Comparison of ENCODE assay signal across 34 cellular contexts in the genomic region with DNA sequence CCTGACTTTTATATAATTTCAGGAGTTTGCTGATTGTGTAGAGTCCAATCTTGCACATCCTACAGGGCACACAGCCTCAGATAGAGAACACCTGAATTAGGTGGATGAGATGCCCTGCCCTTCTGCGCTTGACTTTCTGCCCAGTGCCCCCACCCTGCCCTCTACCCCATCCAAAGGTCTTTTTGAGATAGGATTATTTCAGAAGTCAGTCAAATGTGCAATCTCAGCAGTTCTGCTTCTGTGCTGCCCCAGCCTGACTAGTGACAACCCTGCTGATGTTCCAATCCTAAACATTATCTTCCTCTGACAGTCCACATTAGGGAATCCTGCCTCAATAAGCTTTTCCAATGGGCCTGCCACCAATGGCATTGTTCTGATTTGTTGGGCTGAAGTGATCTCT.
"Had no signal": no experiment of that assay in that cellular context is flagged by ENCODE, and none has a peak within 500 bp of the region (broad histone marks: within the 10 kb centered on the region; RNA-seq: fewer than 3 reads in every experiment).

No MANE protein-coding gene starts in this region.

- H3K4me3 Mint-ChIP-seq: activated B cell treated with CpG ODN at 0.5 μM for 24 hours; activated CD8-positive, alpha-beta T cell treated with anti-CD3 and anti-CD28 coated beads for 36 hours; activated naive CD4-positive, alpha-beta T cell treated with anti-CD3 and anti-CD28 coated beads for 36 hours; activated naive CD4-positive, alpha-beta T cell treated with anti-CD3 and anti-CD28 coated beads, Interleukin-2, amount 50 U/mL, for 24 hours; activated naive CD8-positive, alpha-beta T cell treated with anti-CD3 and anti-CD28 coated beads for 36 hours; activated naive CD8-positive, alpha-beta T cell treated with anti-CD3 and anti-CD28 coated beads, Interleukin-2, amount 50 U/mL, for 24 hours; activated T-cell treated with anti-CD3 and anti-CD28 coated beads, Interleukin-2, amount 50 U/mL, for 4 hours; activated T-helper 1 cell treated with anti-CD3 and anti-CD28 coated beads, Interleukin-12 subunit alpha, Interleukin-12 subunit beta, Interleukin-2, Interleukin-4 antibody, amounts not matched to agents 30 ng/mL and 10 ng/mL and 1 ng/mL, durations not matched to agents 14 hours and 24 hours and 36 hours; T-cell; T-helper 1 cell treated with Interleukin-12 subunit alpha and Interleukin-12 subunit beta and Interleukin-4 antibody, amounts not matched to agents 30 μg/mL and 1 μg/mL, for 36 hours; T-helper 2 cell treated with Interferon-gamma antibody and Interleukin-4, amounts not matched to agents 5 μg/mL and 100 μg/mL, for 36 hours had no signal

- ATAC-seq: activated CD4-positive, CD25-positive, alpha-beta regulatory T cell treated with anti-CD3 and anti-CD28 coated beads, Interleukin-2, amount 50 U/mL, for 24 hours; activated CD8-positive, alpha-beta T cell treated with anti-CD3 and anti-CD28 coated beads for 36 hours; activated naive CD8-positive, alpha-beta T cell treated with anti-CD3 and anti-CD28 coated beads, Interleukin-2, amount 50 U/mL, for 24 hours; activated T-cell treated with anti-CD3 and anti-CD28 coated beads, Interleukin-2, amount 50 U/mL, for 4 hours; body of pancreas; gastroesophageal sphincter; T-cell had no signal

- H3K4me1 ChIP-seq: adrenal gland, body of pancreas, colonic mucosa, esophagus squamous epithelium, gastroesophageal sphincter had no signal

- DNase-seq: activated B cell treated with CpG ODN at 0.5 μM for 24 hours; activated CD4-positive, alpha-beta T cell treated with anti-CD3 and anti-CD28 coated beads for 48 hours; activated CD4-positive, alpha-beta T cell treated with anti-CD3 and anti-CD28 coated beads, Interleukin-2, amount 50 U/mL, for 1 hour; activated CD4-positive, alpha-beta T cell treated with anti-CD3 and anti-CD28 coated beads, Interleukin-2, amount 50 U/mL, for 48 hours; activated CD8-positive, alpha-beta memory T cell treated with anti-CD3 and anti-CD28 coated beads for 24 hours; activated CD8-positive, alpha-beta T cell treated with anti-CD3 and anti-CD28 coated beads for 36 hours; activated effector memory CD4-positive, alpha-beta T cell treated with anti-CD3 and anti-CD28 coated beads, Interleukin-2, amount 50 U/mL, for 16 hours; activated naive CD4-positive, alpha-beta T cell treated with anti-CD3 and anti-CD28 coated beads for 36 hours; activated naive CD8-positive, alpha-beta T cell treated with anti-CD3 and anti-CD28 coated beads for 36 hours; activated naive CD8-positive, alpha-beta T cell treated with anti-CD3 and anti-CD28 coated beads, Interleukin-2, amount 50 U/mL, for 24 hours; activated T-cell treated with anti-CD3 and anti-CD28 coated beads, Interleukin-2, amount 50 U/mL, for 4 hours; adrenal gland; amygdala; aorta; body of pancreas; caudate nucleus; colonic mucosa; effector CD8-positive, alpha-beta T cell; esophagus squamous epithelium; foreskin melanocyte; SW 1271; T-cell; T1000; WERI-Rb-1 had no signal

- H3K36me3 Mint-ChIP-seq: activated naive CD4-positive, alpha-beta T cell treated with anti-CD3 and anti-CD28 coated beads, Interleukin-2, amount 50 U/mL, for 24 hours; activated naive CD8-positive, alpha-beta T cell treated with anti-CD3 and anti-CD28 coated beads for 36 hours; T-cell had no signal

- H3K4me3 ChIP-seq: adrenal gland, body of pancreas, colonic mucosa, esophagus squamous epithelium, gastroesophageal sphincter had no signal

- H3K27ac ChIP-seq: adrenal gland, body of pancreas, colonic mucosa, epithelial cell of prostate, esophagus squamous epithelium, gastroesophageal sphincter, WERI-Rb-1 had no signal

- H3K9me3 ChIP-seq: adrenal gland, body of pancreas, colonic mucosa, esophagus squamous epithelium, gastroesophageal sphincter had no signal

- H3K27ac Mint-ChIP-seq: activated B cell treated with CpG ODN at 0.5 μM for 24 hours; activated CD8-positive, alpha-beta T cell treated with anti-CD3 and anti-CD28 coated beads for 36 hours; activated naive CD4-positive, alpha-beta T cell treated with anti-CD3 and anti-CD28 coated beads for 36 hours; activated naive CD4-positive, alpha-beta T cell treated with anti-CD3 and anti-CD28 coated beads, Interleukin-2, amount 50 U/mL, for 24 hours; activated naive CD8-positive, alpha-beta T cell treated with anti-CD3 and anti-CD28 coated beads for 36 hours; activated naive CD8-positive, alpha-beta T cell treated with anti-CD3 and anti-CD28 coated beads, Interleukin-2, amount 50 U/mL, for 24 hours; activated T-helper 1 cell treated with anti-CD3 and anti-CD28 coated beads, Interleukin-12 subunit alpha, Interleukin-12 subunit beta, Interleukin-2, Interleukin-4 antibody, amounts not matched to agents 30 ng/mL and 10 ng/mL and 1 ng/mL, durations not matched to agents 14 hours and 24 hours and 36 hours; activated T-helper 2 cell treated with anti-CD3 and anti-CD28 coated beads, Interferon-gamma antibody, Interleukin-2, Interleukin-4, amounts not matched to agents 10 μg/mL and 5 μg/mL and 100 μg/mL, durations not matched to agents 14 hours and 24 hours and 36 hours; T-cell; T-helper 1 cell treated with Interleukin-12 subunit alpha and Interleukin-12 subunit beta and Interleukin-4 antibody, amounts not matched to agents 30 μg/mL and 1 μg/mL, for 36 hours; T-helper 2 cell treated with Interferon-gamma antibody and Interleukin-4, amounts not matched to agents 5 μg/mL and 100 μg/mL, for 36 hours had no signal

- H3K4me1 Mint-ChIP-seq: activated B cell treated with CpG ODN at 0.5 μM for 24 hours; activated naive CD4-positive, alpha-beta T cell treated with anti-CD3 and anti-CD28 coated beads, Interleukin-2, amount 50 U/mL, for 24 hours; activated naive CD8-positive, alpha-beta T cell treated with anti-CD3 and anti-CD28 coated beads for 36 hours; activated naive CD8-positive, alpha-beta T cell treated with anti-CD3 and anti-CD28 coated beads, Interleukin-2, amount 50 U/mL, for 24 hours; T-cell had no signal

- H3K27me3 ChIP-seq: adrenal gland, body of pancreas, colonic mucosa, esophagus squamous epithelium, gastroesophageal sphincter had no signal

- H3K36me3 ChIP-seq: adrenal gland, colonic mucosa, esophagus squamous epithelium, gastroesophageal sphincter, WERI-Rb-1 had no signal

- FAIRE-seq: endometrium, endothelial cell of umbilical vein had no signal

- H3K27me3 Mint-ChIP-seq: activated B cell treated with CpG ODN at 0.5 μM for 24 hours; activated CD8-positive, alpha-beta T cell treated with anti-CD3 and anti-CD28 coated beads for 36 hours had no signal
